Comparison of ENCODE assay signal across 8 cellular contexts in genomic region chr5:97183100-97183929, GRCh38. TPM values are rescaled to one million over a fixed set of nuclear protein-coding genes. Genes with fewer than 3 reads are reported as not detected.
DNase-seq lines count a peak whose midpoint lies in the region; ATAC-seq and TF ChIP-seq lines count a peak whose summit lies in the region.

Gene RIOK2, minus strand, starts transcription at chr5:97183247. Its CDS starts 56 bp downstream, at chr5:97183191.

- peaks cover 18% of the 10 kb centered on the region for H3K36me3 Mint-ChIP-seq in T-helper 1 cell treated with Interleukin-12 subunit alpha and Interleukin-12 subunit beta and Interleukin-4 antibody, amounts not matched to agents 30 μg/mL and 1 μg/mL, for 36 hours (ENCODE audit: low read depth)
- H3K36me3 Mint-ChIP-seq in progenitor cell of endocrine pancreas (ENCODE audit: insufficient read depth) = peaks cover 11% of the 10 kb centered on the region

- H3K27ac Mint-ChIP-seq in T-helper 1 cell treated with Interleukin-12 subunit alpha and Interleukin-12 subunit beta and Interleukin-4 antibody, amounts not matched to agents 30 μg/mL and 1 μg/mL, for 36 hours = peak within 1 kb of the TSS; percentile 100
- peak within 1 kb of the TSS; percentile 100 for H3K27ac Mint-ChIP-seq in progenitor cell of endocrine pancreas

- no peaks in the 10 kb centered on the region for H3K27me3 ChIP-seq in left ventricle myocardium inferior (ENCODE audit: low read depth)

- H3K4me3 Mint-ChIP-seq in T-helper 1 cell treated with Interleukin-12 subunit alpha and Interleukin-12 subunit beta and Interleukin-4 antibody, amounts not matched to agents 30 μg/mL and 1 μg/mL, for 36 hours = peak within 1 kb of the TSS; percentile 87
- H3K4me3 Mint-ChIP-seq in progenitor cell of endocrine pancreas (ENCODE audit: low read depth) = peak within 1 kb of the TSS; percentile 96

- no peaks in the 10 kb centered on the region for H3K9me3 ChIP-seq in left ventricle myocardium inferior (replicated peaks)

- peaks cover 27% of the 10 kb centered on the region for H3K4me1 Mint-ChIP-seq in T-helper 1 cell treated with Interleukin-12 subunit alpha and Interleukin-12 subunit beta and Interleukin-4 antibody, amounts not matched to agents 30 μg/mL and 1 μg/mL, for 36 hours (ENCODE audit: low read depth)
- H3K4me1 Mint-ChIP-seq in progenitor cell of endocrine pancreas (ENCODE audit: low read depth) = peaks cover 16% of the 10 kb centered on the region

- DNase-seq in GM13977 (ENCODE audit: low spot score) (peak; percentile 78), NCI-H1694 (lab: John Stamatoyannopoulos, UW) (peak; percentile 94), amniotic stem cell (lab: John Stamatoyannopoulos, UW) (peak; percentile 76), left ventricle myocardium inferior (peak; percentile 93), progenitor cell of endocrine pancreas (ENCODE audit: low spot score, unreplicated experiment) (peak; percentile 72), ureter (ENCODE audit: low spot score) (peak; percentile 94)

- H3K27me3 Mint-ChIP-seq in T-helper 1 cell treated with Interleukin-12 subunit alpha and Interleukin-12 subunit beta and Interleukin-4 antibody, amounts not matched to agents 30 μg/mL and 1 μg/mL, for 36 hours (ENCODE audit: low read depth) = peaks cover 6% of the 10 kb centered on the region
- H3K27me3 Mint-ChIP-seq in progenitor cell of endocrine pancreas = no peaks in the 10 kb centered on the region

- peak; percentile 86 for ATAC-seq in HG02884 (IDR thresholded peaks at IDR 0.05; ENCODE audit: unreplicated experiment)

- peaks cover 33% of the 10 kb centered on the region for H3K4me1 ChIP-seq in left ventricle myocardium inferior

- intact Hi-C loops in left ventricle myocardium inferior (cut with micrococcal nuclease) = no loop called here

- TF ChIP-seq CTCF in GM13977 (IDR thresholded peaks at IDR 0.05; ENCODE audit: extremely low read depth, insufficient read depth, missing control alignments) (no peak), left ventricle myocardium inferior (IDR thresholded peaks at IDR 0.05; ENCODE audit: borderline replicate concordance) (no peak), progenitor cell of endocrine pancreas (IDR thresholded peaks at IDR 0.05; ENCODE audit: unreplicated experiment) (no peak)

- peak within 1 kb of the TSS; percentile 98 for H3K27ac ChIP-seq in left ventricle myocardium inferior (replicated peaks)

- peaks cover 18% of the 10 kb centered on the region for H3K36me3 ChIP-seq in left ventricle myocardium inferior

- no peaks in the 10 kb centered on the region for H3K9me3 Mint-ChIP-seq in T-helper 1 cell treated with Interleukin-12 subunit alpha and Interleukin-12 subunit beta and Interleukin-4 antibody, amounts not matched to agents 30 μg/mL and 1 μg/mL, for 36 hours
- H3K9me3 Mint-ChIP-seq in progenitor cell of endocrine pancreas (ENCODE audit: low read depth) = peaks cover 5% of the 10 kb centered on the region

- peak within 1 kb of the TSS; percentile 95 for H3K4me3 ChIP-seq in left ventricle myocardium inferior

- in situ Hi-C loops in GM13977 (cut with MboI; ENCODE audit: low pct_unique_long_range_greater_than_20kb, low sequenced_read_pairs, unreplicated experiment) = no loop called here

RNA-seq across cellular contexts. Expression of gene RIOK2, which starts in this region (rescaled TPM):
- total RNA-seq in left ventricle myocardium inferior = 21.1 TPM
- total RNA-seq in progenitor cell of endocrine pancreas = 25.8 and 28.9 TPM in 2 replicates
- total RNA-seq in ureter = 19.4 TPM

Comparison
In these comparisons a context has a peak if more than half of its experiments do, and no peak if none do; other contexts are left out.
1. Peak in every context shown above with its lines: DNase-seq, ATAC-seq, H3K4me3 ChIP-seq and H3K27ac ChIP-seq.